Comparison of ENCODE assay signal across 15 cellular contexts in the genomic region with DNA sequence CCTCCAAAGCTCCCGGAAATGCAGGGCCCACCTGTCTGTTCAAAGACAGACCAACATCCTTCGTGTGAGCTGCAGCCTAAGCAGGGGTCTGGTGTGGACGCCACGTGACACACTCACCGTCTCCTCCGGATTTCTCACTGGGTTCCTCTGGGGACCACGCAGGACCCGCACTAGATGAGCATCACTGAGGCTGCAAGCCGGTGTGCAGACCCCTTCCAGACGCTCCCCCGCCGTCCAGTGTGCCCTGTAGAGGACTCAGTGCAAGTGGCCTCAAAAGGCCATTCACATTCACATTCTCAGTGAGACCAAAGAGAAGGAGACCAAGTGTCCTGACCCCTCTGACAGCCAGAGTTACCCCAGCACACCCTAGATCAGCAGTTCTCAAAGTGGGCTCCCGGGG.
"Had no signal": no experiment of that assay in that cellular context is flagged by ENCODE, and none has a peak within 500 bp of the region (broad histone marks: within the 10 kb centered on the region; RNA-seq: fewer than 3 reads in every experiment).

No MANE protein-coding gene starts in this region.

- H3K79me2 ChIP-seq: hepatocyte had no signal

- H3K27ac ChIP-seq: esophagus squamous epithelium, hepatocyte, spleen, stomach, testis, transverse colon had no signal

- H2AFZ ChIP-seq: hepatocyte had no signal

- H3K27me3 ChIP-seq: esophagus squamous epithelium, hepatocyte, spleen, stomach, testis, transverse colon had no signal

- H3K36me3 ChIP-seq: esophagus squamous epithelium, spleen, stomach, transverse colon had no signal

- DNase-seq: esophagus squamous epithelium; foreskin fibroblast; kidney; left colon; mammary epithelial cell; mucosa of descending colon; naive thymus-derived CD8-positive, alpha-beta T cell; spleen; stimulated activated CD4-positive, alpha-beta T cell treated with anti-CD3 and anti-CD28 coated beads, Interleukin-15, amount 100 ng/mL, for 24 hours; stimulated activated CD4-positive, alpha-beta T cell treated with anti-CD3 and anti-CD28 coated beads, Interleukin-1b, Interleukin-23, amount 100 ng/mL, for 48 hours; stimulated activated CD4-positive, alpha-beta T cell treated with anti-CD3 and anti-CD28 coated beads, Interleukin-4, amount 100 ng/mL, for 24 hours; stomach; testis; transverse colon had no signal

- H3K4me2 ChIP-seq: hepatocyte had no signal

- H3K9me3 ChIP-seq: esophagus squamous epithelium, mucosa of descending colon, stomach, testis, transverse colon had no signal

- H3K4me3 ChIP-seq: esophagus squamous epithelium, hepatocyte, mucosa of descending colon, spleen, stomach, testis, transverse colon had no signal

- H3K4me1 ChIP-seq: esophagus squamous epithelium, transverse colon had no signal
